In the genomic region with DNA sequence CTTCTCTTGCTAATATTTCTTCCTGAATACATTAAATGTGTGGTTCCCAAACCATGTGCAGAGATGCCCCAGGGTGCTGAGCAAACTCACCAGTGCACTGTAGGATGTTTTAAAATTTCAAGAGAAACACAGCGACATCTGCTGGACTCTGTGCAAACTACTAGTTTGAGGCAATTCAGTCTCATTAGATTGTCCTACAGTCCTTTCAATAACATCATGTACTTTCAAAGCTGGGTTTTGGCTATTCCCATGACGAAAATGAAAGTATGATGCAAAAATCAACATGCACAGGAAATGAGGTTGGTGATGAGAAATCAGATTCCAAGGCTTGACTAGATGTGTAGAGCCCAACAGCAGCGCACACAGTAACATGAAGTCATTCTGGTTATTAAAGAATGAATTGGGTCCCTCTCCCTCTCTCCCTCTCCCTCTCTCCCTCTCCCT, we compare ENCODE assay signal across 8 cellular contexts.
DNase-seq lines count a peak whose midpoint lies in the region; ATAC-seq and TF ChIP-seq lines count a peak whose summit lies in the region.

No MANE protein-coding gene starts in this region.

- H3K27ac ChIP-seq in angular gyrus (ENCODE audit: low read depth, low read length) (peak overlapping the region; percentile 55), hepatocyte (no peak overlapping the region)

- H3K79me2 ChIP-seq in hepatocyte: no peaks in the 10 kb centered on the region

- no peaks in the 10 kb centered on the region for H4K20me1 ChIP-seq in hepatocyte (ENCODE audit: insufficient read depth, poor library complexity, severe bottlenecking)

- 56% methylated on average over 3 of the region's 3 CpGs for WGBS in hepatocyte (ENCODE audit: low lambda C conversion rate, missing lambda C conversion rate)

- peak; percentile 73 for TF ChIP-seq CTCF in hepatocyte (IDR thresholded peaks at IDR 0.05; ENCODE audit: poor library complexity)

- H3K4me2 ChIP-seq in hepatocyte: no peak overlapping the region

- no peaks in the 10 kb centered on the region for H3K4me1 ChIP-seq in hepatocyte (ENCODE audit: insufficient read depth)

- no peaks in the 10 kb centered on the region for H3K9me3 ChIP-seq in hepatocyte (ENCODE audit: low read depth)

- no peaks in the 10 kb centered on the region for H3K9me2 ChIP-seq in hepatocyte (replicated peaks; ENCODE audit: insufficient read depth)

- no peak overlapping the region for H3K4me3 ChIP-seq in hepatocyte

- H3K36me3 ChIP-seq in hepatocyte (replicated peaks; ENCODE audit: insufficient read depth, low read depth): no peaks in the 10 kb centered on the region

- no peaks in the 10 kb centered on the region for H3K27me3 ChIP-seq in hepatocyte

- DNase-seq in GM03348 (ENCODE audit: low spot score) (peak; percentile 66), NAMALWA (ENCODE audit: low spot score) (peak; percentile 82), T follicular helper cell (ENCODE audit: low read depth) (peak; percentile 22), hepatocyte (ENCODE audit: low spot score) (peak; percentile 57)
- DNase-seq in stimulated activated CD4-positive, alpha-beta T cell treated with anti-CD3 and anti-CD28 coated beads, Interleukin-12 subunit alpha, Interleukin-12 subunit beta, amount 100 ng/mL, for 48 hours (ENCODE audit: low read depth in 2 of 3, low spot score in 1 of 3): peak; percentile 18 to 57 (median 36)

- H2AFZ ChIP-seq in hepatocyte: no peak overlapping the region

- ATAC-seq in GM18867 (IDR thresholded peaks at IDR 0.05; ENCODE audit: unreplicated experiment) (no peak), GM21367 (IDR thresholded peaks at IDR 0.05; ENCODE audit: unreplicated experiment) (no peak)

Comparison
In these comparisons a context has a peak if more than half of its experiments do, and no peak if none do; other contexts are left out.
1. DNase-seq: peak in every context shown above with its lines; median percentile 82 in NAMALWA; 66 in GM03348; 57 in hepatocyte; 36 in stimulated activated CD4-positive, alpha-beta T cell treated with anti-CD3 and anti-CD28 coated beads, Interleukin-12 subunit alpha, Interleukin-12 subunit beta, amount 100 ng/mL, for 48 hours; 22 in T follicular helper cell.